Comparison of ENCODE assay signal across 2 cellular contexts in the genomic region with DNA sequence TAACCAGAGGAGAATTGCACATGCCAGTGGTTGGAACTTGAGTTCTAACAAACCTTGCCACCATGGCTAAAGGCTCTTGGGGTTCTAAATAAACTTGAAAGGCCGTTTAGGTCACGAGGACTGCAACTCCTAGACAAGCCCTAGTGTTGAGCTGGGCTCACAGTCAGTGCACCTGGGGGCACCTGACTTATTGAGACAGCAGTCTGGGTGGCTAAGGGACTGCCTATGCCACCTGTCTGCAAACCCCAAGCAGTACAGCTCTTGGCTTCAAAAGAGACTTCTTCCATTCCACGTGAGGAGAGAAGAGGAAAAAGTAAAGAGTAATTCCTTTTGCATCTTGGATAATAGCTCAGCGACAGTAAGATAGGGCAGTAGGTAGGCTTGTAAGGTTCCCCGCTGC.
TF ChIP-seq lines count a peak whose summit lies in the region.

No MANE protein-coding gene starts in this region.

TF ChIP-seq in HepG2, 621 proteins besides CTCF, POLR2A, EP300 and RAD21 (continued from another document and continues in another):
- no peak for TF ChIP-seq ZNF318 (CRISPR knock-in tag; IDR thresholded peaks at IDR 0.05)
- TF ChIP-seq ARID2 (CRISPR knock-in tag; IDR thresholded peaks at IDR 0.05; ENCODE audit: borderline replicate concordance) = no peak
- TF ChIP-seq ZNF17 (CRISPR knock-in tag; IDR thresholded peaks at IDR 0.05) = no peak
- TF ChIP-seq ELK4 (CRISPR knock-in tag; IDR thresholded peaks at IDR 0.05; ENCODE audit: borderline replicate concordance) = no peak
- TF ChIP-seq NCOA5 (CRISPR knock-in tag; IDR thresholded peaks at IDR 0.05) = no peak
- TF ChIP-seq, protein P1, sequence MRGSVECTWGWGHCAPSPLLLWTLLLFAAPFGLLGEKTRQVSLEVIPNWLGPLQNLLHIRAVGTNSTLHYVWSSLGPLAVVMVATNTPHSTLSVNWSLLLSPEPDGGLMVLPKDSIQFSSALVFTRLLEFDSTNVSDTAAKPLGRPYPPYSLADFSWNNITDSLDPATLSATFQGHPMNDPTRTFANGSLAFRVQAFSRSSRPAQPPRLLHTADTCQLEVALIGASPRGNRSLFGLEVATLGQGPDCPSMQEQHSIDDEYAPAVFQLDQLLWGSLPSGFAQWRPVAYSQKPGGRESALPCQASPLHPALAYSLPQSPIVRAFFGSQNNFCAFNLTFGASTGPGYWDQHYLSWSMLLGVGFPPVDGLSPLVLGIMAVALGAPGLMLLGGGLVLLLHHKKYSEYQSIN (CRISPR knock-in tag; IDR thresholded peaks at IDR 0.05; ENCODE audit: borderline replicate concordance) = no peak
- no peak for TF ChIP-seq SP1 (IDR thresholded peaks at IDR 0.05)
- TF ChIP-seq SP1 (CRISPR knock-in tag; IDR thresholded peaks at IDR 0.05) = no peak
- TF ChIP-seq ZNF496 (CRISPR knock-in tag; IDR thresholded peaks at IDR 0.05; ENCODE audit: insufficient replicate concordance) = no peak
- TF ChIP-seq ZNF660 (CRISPR knock-in tag; IDR thresholded peaks at IDR 0.05; ENCODE audit: borderline replicate concordance, low read depth) = no peak
- TF ChIP-seq AGO1 (IDR thresholded peaks at IDR 0.05; ENCODE audit: low read depth, low read length, poor library complexity, severe bottlenecking) = no peak
- no peak for TF ChIP-seq ZNF670 (CRISPR knock-in tag; IDR thresholded peaks at IDR 0.05; ENCODE audit: borderline replicate concordance)
- TF ChIP-seq ZNF709 (CRISPR knock-in tag; IDR thresholded peaks at IDR 0.05) = no peak

TF ChIP-seq in WTC11, 78 proteins besides CTCF, POLR2A, EP300 and RAD21 (continued from another document):
- TF ChIP-seq NFE2L1 (CRISPR knock-in tag; IDR thresholded peaks at IDR 0.05) = no peak
- no peak for TF ChIP-seq GTF2I (CRISPR knock-in tag; conservative IDR thresholded peaks at IDR 0.05)
- no peak for TF ChIP-seq FOXP1 (CRISPR knock-in tag; IDR thresholded peaks at IDR 0.05; ENCODE audit: borderline replicate concordance)
- TF ChIP-seq NFYB (CRISPR knock-in tag; conservative IDR thresholded peaks at IDR 0.05; ENCODE audit: low read depth) = no peak
- TF ChIP-seq ZNF512 (CRISPR knock-in tag; IDR thresholded peaks at IDR 0.05; ENCODE audit: borderline replicate concordance) = no peak
- TF ChIP-seq, protein P2, sequence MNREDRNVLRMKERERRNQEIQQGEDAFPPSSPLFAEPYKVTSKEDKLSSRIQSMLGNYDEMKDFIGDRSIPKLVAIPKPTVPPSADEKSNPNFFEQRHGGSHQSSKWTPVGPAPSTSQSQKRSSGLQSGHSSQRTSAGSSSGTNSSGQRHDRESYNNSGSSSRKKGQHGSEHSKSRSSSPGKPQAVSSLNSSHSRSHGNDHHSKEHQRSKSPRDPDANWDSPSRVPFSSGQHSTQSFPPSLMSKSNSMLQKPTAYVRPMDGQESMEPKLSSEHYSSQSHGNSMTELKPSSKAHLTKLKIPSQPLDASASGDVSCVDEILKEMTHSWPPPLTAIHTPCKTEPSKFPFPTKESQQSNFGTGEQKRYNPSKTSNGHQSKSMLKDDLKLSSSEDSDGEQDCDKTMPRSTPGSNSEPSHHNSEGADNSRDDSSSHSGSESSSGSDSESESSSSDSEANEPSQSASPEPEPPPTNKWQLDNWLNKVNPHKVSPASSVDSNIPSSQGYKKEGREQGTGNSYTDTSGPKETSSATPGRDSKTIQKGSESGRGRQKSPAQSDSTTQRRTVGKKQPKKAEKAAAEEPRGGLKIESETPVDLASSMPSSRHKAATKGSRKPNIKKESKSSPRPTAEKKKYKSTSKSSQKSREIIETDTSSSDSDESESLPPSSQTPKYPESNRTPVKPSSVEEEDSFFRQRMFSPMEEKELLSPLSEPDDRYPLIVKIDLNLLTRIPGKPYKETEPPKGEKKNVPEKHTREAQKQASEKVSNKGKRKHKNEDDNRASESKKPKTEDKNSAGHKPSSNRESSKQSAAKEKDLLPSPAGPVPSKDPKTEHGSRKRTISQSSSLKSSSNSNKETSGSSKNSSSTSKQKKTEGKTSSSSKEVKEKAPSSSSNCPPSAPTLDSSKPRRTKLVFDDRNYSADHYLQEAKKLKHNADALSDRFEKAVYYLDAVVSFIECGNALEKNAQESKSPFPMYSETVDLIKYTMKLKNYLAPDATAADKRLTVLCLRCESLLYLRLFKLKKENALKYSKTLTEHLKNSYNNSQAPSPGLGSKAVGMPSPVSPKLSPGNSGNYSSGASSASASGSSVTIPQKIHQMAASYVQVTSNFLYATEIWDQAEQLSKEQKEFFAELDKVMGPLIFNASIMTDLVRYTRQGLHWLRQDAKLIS (CRISPR knock-in tag; IDR thresholded peaks at IDR 0.05; ENCODE audit: borderline replicate concordance) = no peak
- TF ChIP-seq ZNF219 (CRISPR knock-in tag; IDR thresholded peaks at IDR 0.05; ENCODE audit: borderline replicate concordance) = no peak
- no peak for TF ChIP-seq ZNF281 (CRISPR knock-in tag; IDR thresholded peaks at IDR 0.05)
- no peak for TF ChIP-seq ETV6 (CRISPR knock-in tag; IDR thresholded peaks at IDR 0.05)
- no peak for TF ChIP-seq CBFB (CRISPR knock-in tag; IDR thresholded peaks at IDR 0.05; ENCODE audit: low read depth)
- no peak for TF ChIP-seq HMGA2 (CRISPR knock-in tag; IDR thresholded peaks at IDR 0.05)
- no peak for TF ChIP-seq SMAD3 (CRISPR knock-in tag; IDR thresholded peaks at IDR 0.05; ENCODE audit: borderline replicate concordance)
- TF ChIP-seq CREB1 (CRISPR knock-in tag; IDR thresholded peaks at IDR 0.05) = no peak
- no peak for TF ChIP-seq JUN (CRISPR knock-in tag; IDR thresholded peaks at IDR 0.05)
- TF ChIP-seq, protein P3, sequence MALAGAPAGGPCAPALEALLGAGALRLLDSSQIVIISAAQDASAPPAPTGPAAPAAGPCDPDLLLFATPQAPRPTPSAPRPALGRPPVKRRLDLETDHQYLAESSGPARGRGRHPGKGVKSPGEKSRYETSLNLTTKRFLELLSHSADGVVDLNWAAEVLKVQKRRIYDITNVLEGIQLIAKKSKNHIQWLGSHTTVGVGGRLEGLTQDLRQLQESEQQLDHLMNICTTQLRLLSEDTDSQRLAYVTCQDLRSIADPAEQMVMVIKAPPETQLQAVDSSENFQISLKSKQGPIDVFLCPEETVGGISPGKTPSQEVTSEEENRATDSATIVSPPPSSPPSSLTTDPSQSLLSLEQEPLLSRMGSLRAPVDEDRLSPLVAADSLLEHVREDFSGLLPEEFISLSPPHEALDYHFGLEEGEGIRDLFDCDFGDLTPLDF (CRISPR knock-in tag; IDR thresholded peaks at IDR 0.05) = no peak
- TF ChIP-seq ZNF232 (CRISPR knock-in tag; IDR thresholded peaks at IDR 0.05) = no peak
